In genomic region chr11:56151376-56151775, GRCh38 we compare ENCODE assay signal across 28 cellular contexts. TPM values are rescaled to one million over a fixed set of nuclear protein-coding genes. Genes with fewer than 3 reads are reported as not detected.
DNase-seq lines count a peak whose midpoint lies in the region; ATAC-seq, FAIRE-seq and TF ChIP-seq lines count a peak whose summit lies in the region.
"Had no signal": no experiment of that assay in that cellular context is flagged by ENCODE, and none has a peak within 500 bp of the region (broad histone marks: within the 10 kb centered on the region; RNA-seq: fewer than 3 reads in every experiment).

No MANE protein-coding gene starts in this region.

- H3K79me1 ChIP-seq in mesendoderm (ENCODE audit: low read length): no peaks in the 10 kb centered on the region

- DNase-seq in ELF-1 (ENCODE audit: low read depth, low spot score): peak; percentile 34
- DNase-seq in K562 (ENCODE audit: extremely low read depth in 1 of 4, low spot score in 3 of 4): no peak
- DNase-seq in mesendoderm: peak; percentile 2
- no peak for DNase-seq in NOMO-1 treated with DMSO at 0.1 percent for 48 hours (lab: John Stamatoyannopoulos, UW; ENCODE audit: unreplicated experiment)
- no peak for DNase-seq in NCI-H2227 (lab: John Stamatoyannopoulos, UW; ENCODE audit: unreplicated experiment)
- DNase-seq in stimulated activated CD4-positive, alpha-beta T cell treated with anti-CD3 and anti-CD28 coated beads, Interleukin-1b, Interleukin-23, amount 100 ng/mL, for 48 hours: no peak
- no peak for DNase-seq in HuH-7.5 (ENCODE audit: low spot score)
- DNase-seq: 8988T; ACHN; BE2C; C1 segment of cervical spinal cord; Calu3; CD4-positive, alpha-beta memory T cell; CD4-positive, CD25-positive, alpha-beta regulatory T cell; CD8-positive, alpha-beta memory T cell; COR-L47; DMS79 treated with DMSO at 0.1 percent for 48 hours; GDM1 had no signal

- peaks cover 2% of the 10 kb centered on the region; the same call in 1 of the 2 replicates for H3K9me3 ChIP-seq in K562 (replicated peaks; ENCODE audit: control insufficient read depth, insufficient read depth, low read depth, low read length)
- H3K9me3 ChIP-seq: BE2C had no signal

- H2AK5ac ChIP-seq in mesendoderm (ENCODE audit: low read length): no peak overlapping the region

- H2AFZ ChIP-seq in K562 (ENCODE audit: low read depth, low read length): no peak overlapping the region

- H3K27me3 ChIP-seq in K562 (ENCODE audit: control insufficient read depth in 2 of 2, insufficient read depth in 2 of 2, low read length in 2 of 2) (no peaks in the 10 kb centered on the region), mesendoderm (ENCODE audit: insufficient read depth, low read length, poor library complexity) (no peaks in the 10 kb centered on the region)
- H3K27me3 ChIP-seq: BE2C, BLaER1 had no signal

- in situ Hi-C loops in K562 (cut with MboI): no loop called here

- BruUV-seq in K562 (replicated peaks; lab: Mats Ljungman, UMichigan): no TSS peak

- no peak for TF ChIP-seq POLR2A in K562 (conservative IDR thresholded peaks at IDR 0.05)

- TF ChIP-seq EP300 in K562 (IDR thresholded peaks at IDR 0.05; ENCODE audit: low read length): no peak

- H3K79me2 ChIP-seq in K562 (ENCODE audit: control insufficient read depth, insufficient read depth, low read length) (no peaks in the 10 kb centered on the region), mesendoderm (ENCODE audit: control insufficient read depth, insufficient read depth, low read length) (no peaks in the 10 kb centered on the region)

- H3K56ac ChIP-seq in mesendoderm (ENCODE audit: low read length): no peak overlapping the region

- no peaks in the 10 kb centered on the region for H4K20me1 ChIP-seq in K562 (replicated peaks; ENCODE audit: control insufficient read depth, insufficient read depth, low read length)
- H4K20me1 ChIP-seq: BLaER1 had no signal

- H3K36me3 ChIP-seq in K562 (ENCODE audit: control insufficient read depth, insufficient read depth, low read length) (no peaks in the 10 kb centered on the region), mesendoderm (ENCODE audit: control insufficient read depth, insufficient read depth, low read length) (no peaks in the 10 kb centered on the region)
- H3K36me3 ChIP-seq: BE2C, BLaER1 had no signal

- POLR2A ChIA-PET in K562 (lab: Yijun Ruan, JAX): no interaction called here

- no peak overlapping the region for H4K5ac ChIP-seq in mesendoderm (ENCODE audit: low read length)

- intact Hi-C loops in K562 (cut with micrococcal nuclease): no loop called here

- H3K9me1 ChIP-seq in K562 (ENCODE audit: control insufficient read depth, insufficient read depth, low read length): no peaks in the 10 kb centered on the region

- no peak for ATAC-seq in K562
- ATAC-seq: GM12878 had no signal

- H2BK5ac ChIP-seq in mesendoderm (ENCODE audit: low read length): no peak overlapping the region

- H3K23ac ChIP-seq in mesendoderm (ENCODE audit: low read length): no peak overlapping the region

- H2BK120ac ChIP-seq in mesendoderm (ENCODE audit: low read depth, low read length): no peak overlapping the region

- no peak for TF ChIP-seq CTCF in K562 (IDR thresholded peaks at IDR 0.05 in 2 of 3, conservative IDR thresholded peaks at IDR 0.05 in 1 of 3; ENCODE audit: insufficient read depth in 2 of 3, low read depth in 1 of 3, low read length in 3 of 3)

- no peak overlapping the region for H4K8ac ChIP-seq in mesendoderm (ENCODE audit: low read depth, low read length)

- H3K4me3 ChIP-seq in K562: no peak overlapping the region
- no peak overlapping the region for H3K4me3 ChIP-seq in mesendoderm (ENCODE audit: low read length)
- H3K4me3 ChIP-seq: BLaER1, GM12878 had no signal

- H3K4me1 ChIP-seq in K562 (replicated peaks in 1 of 2; ENCODE audit: control insufficient read depth in 2 of 2, insufficient read depth in 2 of 2, low read length in 2 of 2): no peaks in the 10 kb centered on the region
- H3K4me1 ChIP-seq in mesendoderm (ENCODE audit: control insufficient read depth, low read depth, low read length): no peaks in the 10 kb centered on the region
- H3K4me1 ChIP-seq: BE2C, BLaER1 had no signal

- TF ChIP-seq RAD21 in K562 (CRISPR knock-in tag; conservative IDR thresholded peaks at IDR 0.05 in 1 of 2, IDR thresholded peaks at IDR 0.05 in 1 of 2): no peak

- no peak overlapping the region for H3K4me2 ChIP-seq in K562 (ENCODE audit: insufficient read depth, low read length)
- H3K4me2 ChIP-seq in mesendoderm (ENCODE audit: low read length): no peak overlapping the region
- H3K4me2 ChIP-seq: BLaER1 had no signal

- H2BK15ac ChIP-seq in mesendoderm (replicated peaks; ENCODE audit: low read depth): no peak overlapping the region

- H3K18ac ChIP-seq in mesendoderm (ENCODE audit: low read length): no peak overlapping the region

- H3K4ac ChIP-seq in mesendoderm (ENCODE audit: low read depth, low read length): no peak overlapping the region

- no peak for FAIRE-seq in K562 (lab: Jason Lieb, UNC)
- FAIRE-seq: A204.1, D721Med, GM12878, GM12892, GM18507 had no signal

- 0% methylated on average over 1 of the region's 1 CpG for WGBS in K562 (ENCODE audit: insufficient coverage, low coverage, missing lambda C conversion rate)
- WGBS in mesendoderm (ENCODE audit: extremely low coverage, insufficient coverage, low lambda C conversion rate): no CpG with 5 or more reads among the region's 1 CpG

- CTCF ChIA-PET in K562 (lab: Yijun Ruan, JAX; ENCODE audit: low intra/inter-chr PET ratio): no interaction called here

- no peak overlapping the region for H3K9ac ChIP-seq in K562 (ENCODE audit: insufficient read depth in 1 of 2, low read depth in 2 of 2, low read length in 2 of 2)
- H3K9ac ChIP-seq in mesendoderm (ENCODE audit: low read length): no peak overlapping the region
- H3K9ac ChIP-seq: BLaER1 had no signal

- H3K27ac ChIP-seq in K562 (ENCODE audit: extremely low read depth, low read depth, low read length): no peak overlapping the region
- H3K27ac ChIP-seq in mesendoderm (ENCODE audit: low read depth, low read length): no peak overlapping the region
- H3K27ac ChIP-seq: BLaER1 had no signal

RNA-seq across cellular contexts. Expression of gene OR8K5, which starts 8.7 kb away (rescaled TPM):
- total RNA-seq in K562 (2011; cell fraction: chromatin; rRNA removed; ENCODE audit: low replicate concordance): not detected in 2 replicates
- total RNA-seq in K562 (2011; cell fraction: nucleolus; rRNA removed): not detected in 2 replicates
- total RNA-seq in K562 (2011; cell fraction: nucleoplasm; rRNA removed): not detected in 2 replicates
- not detected in 2 replicates for total RNA-seq in K562 (2014; rRNA removed)
- not detected in 2 replicates for total RNA-seq in K562 (2014; rRNA removed; fragmentation: Illumina TruSeq; extraction: Trizol)
- total RNA-seq in K562 (2015; rRNA removed; fragmentation: Illumina TruSeq; extraction: Trizol): not detected in 2 replicates
- total RNA-seq in K562 (2021): not detected in 2 replicates
- not detected in 2 replicates for polyA plus RNA-seq in K562 (2011; rRNA removed)
- polyA plus RNA-seq in K562 (2011; cell fraction: cytosol; rRNA removed): not detected in 2 replicates
- not detected in 2 replicates for polyA plus RNA-seq in K562 (2011; cell fraction: nucleus; rRNA removed)
- not detected in 2 replicates for polyA plus RNA-seq in K562 (2012)
- not detected in 2 replicates for polyA plus RNA-seq in K562 (2014; fragmentation: Illumina TruSeq; extraction: Trizol)
- not detected for polyA plus RNA-seq in K562 (2014; fragmentation: Nextera tagmentation; extraction: Ambion mirVana)
- not detected in 2 replicates for polyA plus RNA-seq in K562 (2014; rRNA removed)
- not detected in 2 replicates for polyA minus RNA-seq in K562 (2011; rRNA and poly(A)+ RNA removed)
- not detected in 2 replicates for polyA minus RNA-seq in K562 (2011; cell fraction: cytosol; rRNA and poly(A)+ RNA removed)
- polyA minus RNA-seq in K562 (2011; cell fraction: nucleus; rRNA and poly(A)+ RNA removed): not detected in 2 replicates
- not detected for polyA plus RNA-seq in mesendoderm (2013, experiment 1 of 2)
- not detected for polyA plus RNA-seq in mesendoderm (2013, experiment 2 of 2)
- total RNA-seq: A673; Calu3; CD4-positive, alpha-beta memory T cell; CD4-positive, CD25-positive, alpha-beta regulatory T cell; CD8-positive, alpha-beta memory T cell; G401; GM12878 had no signal
- polyA plus RNA-seq: AG04450; CD14-positive monocyte; CD4-positive, alpha-beta memory T cell; CD4-positive, CD25-positive, alpha-beta regulatory T cell; CD8-positive, alpha-beta memory T cell; GM12878 had no signal

RNA-seq across cellular contexts. Expression of gene OR8J3, which starts 11.4 kb away (rescaled TPM):
- not detected in 2 replicates for total RNA-seq in K562 (2011; cell fraction: chromatin; rRNA removed; ENCODE audit: low replicate concordance)
- total RNA-seq in K562 (2011; cell fraction: nucleolus; rRNA removed): not detected in 2 replicates
- not detected in 2 replicates for total RNA-seq in K562 (2011; cell fraction: nucleoplasm; rRNA removed)
- total RNA-seq in K562 (2014; rRNA removed) (not detected in 2 replicates), K562 (2014; rRNA removed; fragmentation: Illumina TruSeq; extraction: Trizol) (not detected in 2 replicates), K562 (2015; rRNA removed; fragmentation: Illumina TruSeq; extraction: Trizol) (not detected in 2 replicates), K562 (2021) (not detected in 2 replicates)
- polyA plus RNA-seq in K562 (2011; rRNA removed) (not detected in 2 replicates), K562 (2014; fragmentation: Illumina TruSeq; extraction: Trizol) (not detected in 2 replicates), K562 (2014; fragmentation: Nextera tagmentation; extraction: Ambion mirVana) (not detected), K562 (2014; rRNA removed) (not detected in 2 replicates)
- polyA plus RNA-seq in K562 (2011; cell fraction: cytosol; rRNA removed): not detected in 2 replicates
- polyA plus RNA-seq in K562 (2011; cell fraction: nucleus; rRNA removed): not detected in 2 replicates
- polyA plus RNA-seq in K562 (2012): not detected in 2 replicates
- not detected in 2 replicates for polyA minus RNA-seq in K562 (2011; rRNA and poly(A)+ RNA removed)
- polyA minus RNA-seq in K562 (2011; cell fraction: cytosol; rRNA and poly(A)+ RNA removed): not detected in 2 replicates
- not detected in 2 replicates for polyA minus RNA-seq in K562 (2011; cell fraction: nucleus; rRNA and poly(A)+ RNA removed)
- not detected for polyA plus RNA-seq in mesendoderm (2013, experiment 1 of 2)
- not detected for polyA plus RNA-seq in mesendoderm (2013, experiment 2 of 2)
- total RNA-seq: A673; Calu3; CD4-positive, alpha-beta memory T cell; CD4-positive, CD25-positive, alpha-beta regulatory T cell; CD8-positive, alpha-beta memory T cell; G401; GM12878 had no signal
- polyA plus RNA-seq: AG04450; CD14-positive monocyte; CD4-positive, alpha-beta memory T cell; CD4-positive, CD25-positive, alpha-beta regulatory T cell; CD8-positive, alpha-beta memory T cell; GM12878 had no signal

RNA-seq across cellular contexts. Expression of gene OR5J2, which starts 25.0 kb away (rescaled TPM):
- not detected in 2 replicates for total RNA-seq in K562 (2011; cell fraction: chromatin; rRNA removed; ENCODE audit: low replicate concordance)
- not detected in 2 replicates for total RNA-seq in K562 (2011; cell fraction: nucleolus; rRNA removed)
- total RNA-seq in K562 (2011; cell fraction: nucleoplasm; rRNA removed): not detected in 2 replicates
- total RNA-seq in K562 (2014; rRNA removed) (not detected in 2 replicates), K562 (2014; rRNA removed; fragmentation: Illumina TruSeq; extraction: Trizol) (not detected in 2 replicates), K562 (2015; rRNA removed; fragmentation: Illumina TruSeq; extraction: Trizol) (not detected in 2 replicates), K562 (2021) (not detected in 2 replicates)
- polyA plus RNA-seq in K562 (2011; rRNA removed) (not detected in 2 replicates), K562 (2014; fragmentation: Illumina TruSeq; extraction: Trizol) (not detected in 2 replicates), K562 (2014; fragmentation: Nextera tagmentation; extraction: Ambion mirVana) (not detected), K562 (2014; rRNA removed) (not detected in 2 replicates)
- polyA plus RNA-seq in K562 (2011; cell fraction: cytosol; rRNA removed): not detected in 2 replicates
- polyA plus RNA-seq in K562 (2011; cell fraction: nucleus; rRNA removed): not detected in 2 replicates
- not detected in 2 replicates for polyA plus RNA-seq in K562 (2012)
- polyA minus RNA-seq in K562 (2011; rRNA and poly(A)+ RNA removed): not detected in 2 replicates
- not detected in 2 replicates for polyA minus RNA-seq in K562 (2011; cell fraction: cytosol; rRNA and poly(A)+ RNA removed)
- not detected in 2 replicates for polyA minus RNA-seq in K562 (2011; cell fraction: nucleus; rRNA and poly(A)+ RNA removed)
- polyA plus RNA-seq in mesendoderm (2013, experiment 1 of 2): not detected
- not detected for polyA plus RNA-seq in mesendoderm (2013, experiment 2 of 2)
- total RNA-seq: A673; Calu3; CD4-positive, alpha-beta memory T cell; CD4-positive, CD25-positive, alpha-beta regulatory T cell; CD8-positive, alpha-beta memory T cell; G401; GM12878 had no signal
- polyA plus RNA-seq: AG04450; CD14-positive monocyte; CD4-positive, alpha-beta memory T cell; CD4-positive, CD25-positive, alpha-beta regulatory T cell; CD8-positive, alpha-beta memory T cell; GM12878 had no signal

RNA-seq across cellular contexts. Expression of gene OR8H3, which starts 29.2 kb away (rescaled TPM):
- total RNA-seq in K562 (2011; cell fraction: chromatin; rRNA removed; ENCODE audit: low replicate concordance): not detected in 2 replicates
- not detected in 2 replicates for total RNA-seq in K562 (2011; cell fraction: nucleolus; rRNA removed)
- not detected in 2 replicates for total RNA-seq in K562 (2011; cell fraction: nucleoplasm; rRNA removed)
- total RNA-seq in K562 (2014; rRNA removed): not detected in 2 replicates
- total RNA-seq in K562 (2014; rRNA removed; fragmentation: Illumina TruSeq; extraction: Trizol): not detected in 2 replicates
- total RNA-seq in K562 (2015; rRNA removed; fragmentation: Illumina TruSeq; extraction: Trizol): not detected in 2 replicates
- total RNA-seq in K562 (2021): not detected in 2 replicates
- not detected in 2 replicates for polyA plus RNA-seq in K562 (2011; rRNA removed)
- not detected in 2 replicates for polyA plus RNA-seq in K562 (2011; cell fraction: cytosol; rRNA removed)
- polyA plus RNA-seq in K562 (2011; cell fraction: nucleus; rRNA removed): not detected in 2 replicates
- polyA plus RNA-seq in K562 (2012): not detected in 2 replicates
- polyA plus RNA-seq in K562 (2014; fragmentation: Illumina TruSeq; extraction: Trizol): not detected in 2 replicates
- polyA plus RNA-seq in K562 (2014; fragmentation: Nextera tagmentation; extraction: Ambion mirVana): not detected
- not detected in 2 replicates for polyA plus RNA-seq in K562 (2014; rRNA removed)
- polyA minus RNA-seq in K562 (2011; rRNA and poly(A)+ RNA removed): not detected in 2 replicates
- not detected in 2 replicates for polyA minus RNA-seq in K562 (2011; cell fraction: cytosol; rRNA and poly(A)+ RNA removed)
- not detected in 2 replicates for polyA minus RNA-seq in K562 (2011; cell fraction: nucleus; rRNA and poly(A)+ RNA removed)
- polyA plus RNA-seq in mesendoderm (2013, experiment 1 of 2): not detected
- polyA plus RNA-seq in mesendoderm (2013, experiment 2 of 2): not detected
- total RNA-seq: A673; Calu3; CD4-positive, alpha-beta memory T cell; CD4-positive, CD25-positive, alpha-beta regulatory T cell; CD8-positive, alpha-beta memory T cell; G401; GM12878 had no signal
- polyA plus RNA-seq: AG04450; CD14-positive monocyte; CD4-positive, alpha-beta memory T cell; CD4-positive, CD25-positive, alpha-beta regulatory T cell; CD8-positive, alpha-beta memory T cell; GM12878 had no signal

RNA-seq across cellular contexts. Expression of gene OR8H2, which starts 47.9 kb away (rescaled TPM):
- not detected in 2 replicates for total RNA-seq in K562 (2011; cell fraction: chromatin; rRNA removed; ENCODE audit: low replicate concordance)
- not detected in 2 replicates for total RNA-seq in K562 (2011; cell fraction: nucleolus; rRNA removed)
- not detected in 2 replicates for total RNA-seq in K562 (2011; cell fraction: nucleoplasm; rRNA removed)
- not detected in 2 replicates for total RNA-seq in K562 (2014; rRNA removed)
- total RNA-seq in K562 (2014; rRNA removed; fragmentation: Illumina TruSeq; extraction: Trizol): not detected in 2 replicates
- not detected in 2 replicates for total RNA-seq in K562 (2015; rRNA removed; fragmentation: Illumina TruSeq; extraction: Trizol)
- total RNA-seq in K562 (2021): not detected in 2 replicates
- not detected in 2 replicates for polyA plus RNA-seq in K562 (2011; rRNA removed)
- polyA plus RNA-seq in K562 (2011; cell fraction: cytosol; rRNA removed): not detected in 2 replicates
- not detected in 2 replicates for polyA plus RNA-seq in K562 (2011; cell fraction: nucleus; rRNA removed)
- not detected in 2 replicates for polyA plus RNA-seq in K562 (2012)
- polyA plus RNA-seq in K562 (2014; fragmentation: Illumina TruSeq; extraction: Trizol): not detected in 2 replicates
- not detected for polyA plus RNA-seq in K562 (2014; fragmentation: Nextera tagmentation; extraction: Ambion mirVana)
- not detected in 2 replicates for polyA plus RNA-seq in K562 (2014; rRNA removed)
- not detected in 2 replicates for polyA minus RNA-seq in K562 (2011; rRNA and poly(A)+ RNA removed)
- polyA minus RNA-seq in K562 (2011; cell fraction: cytosol; rRNA and poly(A)+ RNA removed): not detected in 2 replicates
- not detected in 2 replicates for polyA minus RNA-seq in K562 (2011; cell fraction: nucleus; rRNA and poly(A)+ RNA removed)
- polyA plus RNA-seq in mesendoderm (2013, experiment 1 of 2): not detected
- polyA plus RNA-seq in mesendoderm (2013, experiment 2 of 2): not detected
- total RNA-seq: A673; Calu3; CD4-positive, alpha-beta memory T cell; CD4-positive, CD25-positive, alpha-beta regulatory T cell; CD8-positive, alpha-beta memory T cell; G401; GM12878 had no signal
- polyA plus RNA-seq: AG04450; CD14-positive monocyte; CD4-positive, alpha-beta memory T cell; CD4-positive, CD25-positive, alpha-beta regulatory T cell; CD8-positive, alpha-beta memory T cell; GM12878 had no signal

Comparison
In these comparisons a context has a peak if more than half of its experiments do, and no peak if none do; other contexts are left out.
1. DNase-seq: peak in ELF-1 (single experiment) and mesendoderm (single experiment); none in K562 (0 of 4), NOMO-1 treated with DMSO at 0.1 percent for 48 hours (single experiment), NCI-H2227 (single experiment), stimulated activated CD4-positive, alpha-beta T cell treated with anti-CD3 and anti-CD28 coated beads, Interleukin-1b, Interleukin-23, amount 100 ng/mL, for 48 hours (single experiment) and HuH-7.5 (single experiment).